ENCODE assay signal across 14 cellular contexts in the genomic region with DNA sequence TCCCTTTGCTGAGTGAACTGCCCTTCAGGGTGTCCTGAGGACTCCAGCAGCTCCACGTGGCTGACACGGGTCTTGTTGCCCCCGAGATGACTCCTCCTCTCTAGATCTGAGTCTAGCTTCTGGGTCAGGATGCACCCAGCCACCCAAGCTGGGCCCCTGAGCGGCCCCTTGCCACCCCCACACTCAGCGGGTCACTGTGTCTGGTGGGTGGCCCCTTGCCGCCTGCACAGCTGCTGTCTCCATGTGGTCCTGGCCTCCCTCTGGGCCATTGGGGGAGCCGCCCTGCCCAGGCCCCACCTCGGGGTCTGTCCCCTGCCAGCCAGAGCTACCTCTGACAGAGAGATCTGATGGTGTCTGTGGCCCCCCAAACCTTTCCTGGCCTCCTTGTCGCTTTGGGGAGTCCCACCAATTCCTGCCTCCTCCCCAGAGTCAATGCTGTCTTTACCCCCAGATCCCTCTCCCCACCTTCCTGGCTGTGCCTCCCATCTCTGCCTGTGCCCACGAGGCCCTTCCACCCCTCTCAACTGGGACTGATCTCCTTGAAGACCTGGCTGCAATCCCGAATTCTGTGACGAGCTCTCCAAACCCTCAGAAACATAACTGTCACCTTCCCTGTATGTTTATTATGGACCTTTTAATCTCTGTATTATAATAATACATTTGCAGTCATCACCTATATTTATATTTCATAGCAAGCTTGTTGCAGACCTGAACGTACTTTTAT. TPM values are rescaled to one million over a fixed set of nuclear protein-coding genes. Genes with fewer than 3 reads are reported as not detected.
A peak's percentile ranks its signal among the peaks of the same experiment; 100 is the strongest.
DNase-seq lines count a peak whose midpoint lies in the region; TF ChIP-seq lines count a peak whose summit lies in the region.
"Had no signal": no experiment of that assay in that cellular context is flagged by ENCODE, and none has a peak within 500 bp of the region (broad histone marks: within the 10 kb centered on the region; RNA-seq: fewer than 3 reads in every experiment).

No MANE protein-coding gene starts in this region.

- DNase-seq in EH (ENCODE audit: low read depth): peak; percentile 35
- DNase-seq in NT2/D1 (ENCODE audit: low read depth, low spot score): no peak
- peak; percentile 88 for DNase-seq in mesenteric fat pad (ENCODE audit: low spot score)
- DNase-seq in colonic mucosa: no peak
- no peak for DNase-seq in NCI-H1930 (lab: John Stamatoyannopoulos, UW)
- no peak for DNase-seq in activated CD4-positive, CD25-positive, alpha-beta regulatory T cell (lab: John Stamatoyannopoulos, UW)
- no peak for DNase-seq in globus pallidus (ENCODE audit: low spot score)
- DNase-seq: C1 segment of cervical spinal cord, NCI-H1436 treated with DMSO at 0.1 percent for 48 hours, NCI-H345, NCI-H526 treated with DMSO at 0.1 percent for 48 hours, OCI-M1, RPMI8226 had no signal

- H3K4me3 ChIP-seq in NT2/D1 (ENCODE audit: insufficient read length, low read depth): no peak overlapping the region
- H3K4me3 ChIP-seq in rectal smooth muscle tissue (ENCODE audit: low read length): no peak overlapping the region
- no peak overlapping the region for H3K4me3 ChIP-seq in colonic mucosa

- H3K4me1 ChIP-seq in NT2/D1 (ENCODE audit: insufficient read depth, insufficient read length) (peaks cover 36% of the 10 kb centered on the region), rectal smooth muscle tissue (ENCODE audit: control insufficient read depth, insufficient read depth, low read length) (peaks cover 40% of the 10 kb centered on the region), colonic mucosa (no peaks in the 10 kb centered on the region)

- peak overlapping the region; percentile 57 for H3K27ac ChIP-seq in rectal smooth muscle tissue (ENCODE audit: low read depth, low read length)
- H3K27ac ChIP-seq in colonic mucosa: no peak overlapping the region

- H3K27me3 ChIP-seq in NT2/D1 (ENCODE audit: insufficient read depth, insufficient read length): no peaks in the 10 kb centered on the region
- no peaks in the 10 kb centered on the region for H3K27me3 ChIP-seq in rectal smooth muscle tissue (ENCODE audit: control insufficient read depth, insufficient read depth, low read length)
- H3K27me3 ChIP-seq in colonic mucosa: no peaks in the 10 kb centered on the region

- no peaks in the 10 kb centered on the region for H3K9me3 ChIP-seq in NT2/D1 (ENCODE audit: insufficient read depth, low read length)
- H3K9me3 ChIP-seq in colonic mucosa: no peaks in the 10 kb centered on the region

- intact Hi-C loops in colonic mucosa (cut with DNase I): no loop called here

- no peak for TF ChIP-seq CTCF in colonic mucosa (IDR thresholded peaks at IDR 0.05)

- H3K36me3 ChIP-seq in NT2/D1 (ENCODE audit: insufficient read depth, insufficient read length, low read length) (no peaks in the 10 kb centered on the region), rectal smooth muscle tissue (ENCODE audit: control insufficient read depth, insufficient read depth, low read length) (no peaks in the 10 kb centered on the region), colonic mucosa (no peaks in the 10 kb centered on the region)

- H3K9ac ChIP-seq in NT2/D1 (ENCODE audit: insufficient read length, low read depth): peak overlapping the region; percentile 46
- no peak overlapping the region for H3K9ac ChIP-seq in rectal smooth muscle tissue (ENCODE audit: low read length)
- no peak overlapping the region for H3K9ac ChIP-seq in colonic mucosa (ENCODE audit: low read depth in 2 of 2, low read length in 2 of 2)

RNA-seq across cellular contexts. Expression of a gene that starts 46.5 kb away (rescaled TPM):
- 73.9 TPM for total RNA-seq in mesenteric fat pad
- total RNA-seq in colonic mucosa: 1 to 10 TPM in 1 of 2 donors, under 1 TPM in 1; 0.82 to 2.7 TPM

Comparison
In these comparisons a context has a peak if more than half of its experiments do, and no peak if none do; other contexts are left out.
1. DNase-seq: peak in EH (single experiment) and mesenteric fat pad (single experiment); none in NT2/D1 (single experiment), colonic mucosa (single experiment), NCI-H1930 (0 of 2), activated CD4-positive, CD25-positive, alpha-beta regulatory T cell (0 of 4) and globus pallidus (single experiment).
2. RNA of a gene that starts 46.5 kb away (total RNA-seq): 73.9 TPM in mesenteric fat pad (single experiment); 0.82 to 2.7 TPM in colonic mucosa; every median in the first group is over 10 times any median in the second.